Comparison of ENCODE assay signal across 10 cellular contexts in genomic region chr15:40082195-40082868, GRCh38. TPM values are rescaled to one million over a fixed set of nuclear protein-coding genes. Genes with fewer than 3 reads are reported as not detected.
DNase-seq lines count a peak whose midpoint lies in the region; ATAC-seq, FAIRE-seq and TF ChIP-seq lines count a peak whose summit lies in the region.
"Had no signal": no experiment of that assay in that cellular context is flagged by ENCODE, and none has a peak within 500 bp of the region (broad histone marks: within the 10 kb centered on the region; RNA-seq: fewer than 3 reads in every experiment).

No MANE protein-coding gene starts in this region.

- H3K4me2 ChIP-seq in PC-3 (ENCODE audit: low read length) = peak overlapping the region; percentile 75
- peak overlapping the region; percentile 47 for H3K4me2 ChIP-seq in neuronal stem cell (ENCODE audit: insufficient read depth, low read length, poor library complexity, severe bottlenecking)

- BruUV-seq in PC-3 (replicated peaks; lab: Mats Ljungman, UMichigan) = no TSS peak

- no peaks in the 10 kb centered on the region for H3K79me1 ChIP-seq in neuronal stem cell (ENCODE audit: low read depth, low read length)

- H3K9ac ChIP-seq in PC-3 (ENCODE audit: low read length) (no peak overlapping the region; the same call in 1 of the 2 replicates), neuronal stem cell (ENCODE audit: low read depth, low read length, poor library complexity) (peak overlapping the region; percentile 65)

- H3K4me3 ChIP-seq in AG04449 (ENCODE audit: low read depth, low read length) (peak overlapping the region; percentile 41; the same call in 1 of the 2 replicates), PC-3 (ENCODE audit: low read length) (0 out of 2 replicates have a peak overlapping the region, but pooled peaks have one; percentile 49), foreskin fibroblast (ENCODE audit: low read depth in 1 of 2, low read length in 2 of 2) (peak overlapping the region; percentile 25 to 36), neuronal stem cell (ENCODE audit: low read length in 2 of 2) (peak overlapping the region in 1 of 2 donors; percentile 39)

- TF ChIP-seq CTCF in AG04449 (IDR thresholded peaks at IDR 0.05; ENCODE audit: insufficient read depth, low read length, missing control alignments) (no peak), PC-3 (conservative IDR thresholded peaks at IDR 0.05; ENCODE audit: low read depth, low read length) (no peak), foreskin fibroblast (IDR thresholded peaks at IDR 0.05; ENCODE audit: low read depth, low read length) (no peak)

- H3K4me1 ChIP-seq in PC-3 (ENCODE audit: insufficient read depth, low read length) (peaks cover 24% of the 10 kb centered on the region), neuronal stem cell (ENCODE audit: control insufficient read depth in 2 of 2, insufficient read depth in 1 of 2, low read depth in 1 of 2, low read length in 2 of 2) (peaks cover 16 to 25% of the 10 kb centered on the region in 2 donors)

- H3K27ac ChIP-seq in PC-3 (ENCODE audit: low read length) (no peak overlapping the region), neuronal stem cell (replicated peaks; ENCODE audit: low read length) (peak overlapping the region; percentile 41)

- H4K20me1 ChIP-seq in PC-3 (ENCODE audit: low read length) = no peaks in the 10 kb centered on the region

- peak overlapping the region; percentile 71 for H2AK5ac ChIP-seq in neuronal stem cell (ENCODE audit: low read depth, low read length)

- H4K8ac ChIP-seq in neuronal stem cell (ENCODE audit: low read depth, low read length) = no peak overlapping the region

- H3K23ac ChIP-seq in neuronal stem cell (ENCODE audit: low read depth, low read length, poor library complexity) = no peak overlapping the region

- H3K4ac ChIP-seq in neuronal stem cell (ENCODE audit: low read length) = no peak overlapping the region

- peak overlapping the region; percentile 90 for H3K18ac ChIP-seq in neuronal stem cell (ENCODE audit: low read length)

- peak overlapping the region; percentile 79 for H2BK12ac ChIP-seq in neuronal stem cell (ENCODE audit: low read length)

- POLR2A ChIA-PET in AG04449 (lab: Yijun Ruan, JAX) = interaction anchor here (0.7 to 1.3 kb wide), 2 partner anchors 16 to 35 kb away, joined by 3 to 6 read pairs; no protein-coding TSS in a partner anchor
- POLR2A ChIA-PET in PC-3 (lab: Charles Lee; ENCODE audit: unreplicated experiment) = no interaction called here

- ATAC-seq in PC-3 = peak; percentile 35

- H3K14ac ChIP-seq in neuronal stem cell (ENCODE audit: low read length) = no peak overlapping the region

- no CpG with 5 or more reads among the region's 12 CpGs for WGBS in neuronal stem cell (ENCODE audit: extremely low coverage in 2 of 2, insufficient read length in 2 of 2, insufficient replicate concordance in 1 of 2), 2 donors

- intact Hi-C loops in PC-3 (cut with micrococcal nuclease) = no loop called here

- no peak overlapping the region for H4K91ac ChIP-seq in neuronal stem cell (ENCODE audit: low read depth, low read length, poor library complexity)

- no peaks in the 10 kb centered on the region for H3F3A ChIP-seq in PC-3 (ENCODE audit: low read length, unreplicated experiment)

- H3K9me2 ChIP-seq in PC-3 (replicated peaks; ENCODE audit: low read length) = no peaks in the 10 kb centered on the region

- H2BK15ac ChIP-seq in neuronal stem cell (ENCODE audit: low read length) = peak overlapping the region; percentile 23

- no peak for DNase-seq in AG04449 (ENCODE audit: low read depth, low spot score)
- DNase-seq in PC-3 = no peak
- no peak for DNase-seq in foreskin fibroblast
- no peak for DNase-seq in neuronal stem cell (ENCODE audit: low spot score)
- DNase-seq in NCI-H748 treated with DMSO at 0.1 percent for 48 hours (lab: John Stamatoyannopoulos, UW) = no peak
- DNase-seq in T-helper 9 cell = no peak
- no peak for DNase-seq in frontal cortex (ENCODE audit: low spot score in 2 of 2)
- DNase-seq in NCI-H2196 treated with DMSO at 0.1 percent for 48 hours (lab: John Stamatoyannopoulos, UW; ENCODE audit: unreplicated experiment) = no peak
- DNase-seq: CD4-positive, CD25-positive, alpha-beta regulatory T cell had no signal

- H3K27me3 ChIP-seq in PC-3 (ENCODE audit: low read length) = no peaks in the 10 kb centered on the region
- H3K27me3 ChIP-seq in neuronal stem cell (ENCODE audit: control insufficient read depth in 3 of 3, insufficient read depth in 3 of 3, low read depth in 1 of 3, low read length in 3 of 3) = peaks cover 0 to 13% (median 0%) of the 10 kb centered on the region in 3 experiments
- H3K27me3 ChIP-seq: SJSA1 had no signal

- CTCF ChIA-PET in AG04449 (lab: Yijun Ruan, JAX) (interaction anchor here (0.7 to 3.8 kb wide), 5 partner anchors 12 to 135 kb away, joined by 3 to 20 read pairs (median 3); no protein-coding TSS in a partner anchor), PC-3 (lab: Charles Lee) (interaction anchor here (0.6 kb wide), 2 partner anchors 197 to 1390 kb away, joined by 3 to 5 read pairs; no protein-coding TSS in a partner anchor)

- peak overlapping the region; percentile 73; the same call in 1 of the 2 replicates for H2AFZ ChIP-seq in PC-3 (ENCODE audit: low read length)
- H2AFZ ChIP-seq in neuronal stem cell (ENCODE audit: low read length) = peak overlapping the region; percentile 78

- no peak overlapping the region for H2BK120ac ChIP-seq in neuronal stem cell (ENCODE audit: low read depth, low read length)

- FAIRE-seq in frontal cortex (lab: Jason Lieb, UNC) = no peak

- no peak overlapping the region for H2BK5ac ChIP-seq in neuronal stem cell (ENCODE audit: low read length)

- H3K79me2 ChIP-seq in PC-3 (ENCODE audit: low read length) = no peaks in the 10 kb centered on the region

- no peaks in the 10 kb centered on the region for H3K36me3 ChIP-seq in PC-3 (ENCODE audit: low read depth, low read length)
- H3K36me3 ChIP-seq in neuronal stem cell (replicated peaks in 1 of 2; ENCODE audit: control insufficient read depth in 2 of 2, insufficient read depth in 2 of 2, low read length in 2 of 2) = no peaks in the 10 kb centered on the region
- H3K36me3 ChIP-seq: SJSA1 had no signal

- H3K9me3 ChIP-seq in PC-3 (ENCODE audit: low read length) (no peaks in the 10 kb centered on the region), neuronal stem cell (replicated peaks in 1 of 2; ENCODE audit: control insufficient read depth in 2 of 2, insufficient read depth in 1 of 2, low read depth in 1 of 2, low read length in 2 of 2) (peaks cover 0 to 2% of the 10 kb centered on the region in 2 donors)
- H3K9me3 ChIP-seq: SJSA1 had no signal

RNA-seq across cellular contexts. Expression of gene BMF, which starts 26.3 kb away (rescaled TPM):
- 0.95 and 5.2 TPM in 2 replicates for total RNA-seq in PC-3 (2014; rRNA removed)
- 6.6 TPM for polyA plus RNA-seq in neuronal stem cell (2013, experiment 1 of 2)
- polyA plus RNA-seq in neuronal stem cell (2013, experiment 2 of 2) = 6.6 TPM
- total RNA-seq in frontal cortex = 2.9 TPM

RNA-seq across cellular contexts. Expression of gene SRP14, which starts 43.4 kb away (rescaled TPM):
- total RNA-seq in PC-3 (2014; rRNA removed) = 362 and 378 TPM in 2 replicates
- 655 TPM for polyA plus RNA-seq in neuronal stem cell (2013, experiment 1 of 2)
- 647 TPM for polyA plus RNA-seq in neuronal stem cell (2013, experiment 2 of 2)
- total RNA-seq in frontal cortex = 102 TPM
